In the genomic region with DNA sequence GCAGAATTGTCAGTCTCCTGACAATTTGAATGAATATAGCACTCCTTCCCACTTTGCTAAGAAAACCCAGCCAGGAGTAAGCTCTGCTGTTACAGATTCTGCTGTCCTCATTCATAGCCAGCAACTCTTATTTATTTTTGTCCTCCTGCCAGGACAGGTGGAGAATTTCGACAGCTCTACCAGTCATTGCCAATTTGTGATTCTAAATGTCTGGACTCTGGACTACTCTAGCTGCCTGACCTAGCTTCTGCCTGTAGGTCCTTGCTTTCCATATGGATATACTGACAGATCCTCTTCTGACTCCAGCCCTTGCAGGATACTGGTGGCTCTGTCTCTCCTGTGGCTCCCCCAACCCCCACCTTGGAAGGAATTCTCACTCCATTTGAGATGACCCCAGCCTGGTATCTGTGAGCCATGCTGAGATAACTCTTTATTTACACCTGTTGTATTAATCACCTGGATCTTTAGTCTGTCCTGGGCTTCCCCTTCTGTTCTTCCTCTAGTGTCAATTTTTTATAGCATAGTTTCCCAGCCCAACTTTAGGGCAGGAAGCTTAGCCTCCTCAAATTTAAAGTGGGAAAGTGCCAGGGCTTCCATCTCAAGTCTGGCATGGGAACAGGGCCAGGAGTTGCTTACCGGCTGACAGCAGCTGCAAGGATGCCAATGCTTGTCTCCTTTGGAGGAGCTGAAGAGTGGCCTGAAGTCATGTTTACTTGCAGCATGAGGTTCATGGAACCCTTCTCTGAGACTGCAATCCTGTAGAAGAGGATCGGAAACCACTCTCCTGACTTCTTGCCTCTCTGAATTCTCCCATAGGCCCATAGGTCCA, we compare ENCODE assay signal across 18 cellular contexts. TPM values are rescaled to one million over a fixed set of nuclear protein-coding genes. Genes with fewer than 3 reads are reported as not detected.
"Had no signal": no experiment of that assay in that cellular context is flagged by ENCODE, and none has a peak within 500 bp of the region (broad histone marks: within the 10 kb centered on the region; RNA-seq: fewer than 3 reads in every experiment).

No MANE protein-coding gene starts in this region.

- H3K36me3 ChIP-seq: esophagus muscularis mucosa, left lung, neural progenitor cell, right atrium auricular region had no signal

- H3K79me2 ChIP-seq: parathyroid adenoma had no signal

- ATAC-seq: activated CD8-positive, alpha-beta T cell treated with anti-CD3 and anti-CD28 coated beads, Interleukin-2, amount 10 ng/mL, durations not matched to agents 7 days and 5 days; left lung; stimulated activated naive CD8-positive, alpha-beta T cell treated with anti-CD3 and anti-CD28 coated beads, Interleukin-15, Interleukin-2, amounts not matched to agents 100 U/mL and 50 U/mL, for 24 hours had no signal

- H3K4me2 ChIP-seq: neural progenitor cell had no signal

- DNase-seq: activated CD4-positive, alpha-beta T cell treated with anti-CD3 and anti-CD28 coated beads for 4 hours; activated CD8-positive, alpha-beta memory T cell treated with anti-CD3 and anti-CD28 coated beads, Interleukin-2, amount 50 U/mL, for 48 hours; activated CD8-positive, alpha-beta T cell treated with anti-CD3 and anti-CD28 coated beads, Interleukin-2, amount 10 ng/mL, durations not matched to agents 7 days and 5 days; activated naive CD8-positive, alpha-beta T cell treated with anti-CD3 and anti-CD28 coated beads, Interleukin-2, amount 10 ng/mL, durations not matched to agents 7 days and 5 days; foreskin fibroblast; head of caudate nucleus; islet precursor cell; left lung; mesenchymal stem cell; stimulated activated CD4-positive, alpha-beta T cell treated with anti-CD3 and anti-CD28 coated beads, Interleukin-12 subunit alpha, Interleukin-12 subunit beta, amount 100 ng/mL, for 4 hours; stimulated activated naive CD8-positive, alpha-beta T cell treated with anti-CD3 and anti-CD28 coated beads, Interleukin-15, Interleukin-2, amounts not matched to agents 100 U/mL and 50 U/mL, for 24 hours; T-helper 1 cell; testis had no signal

- H3K27me3 ChIP-seq: esophagus muscularis mucosa, left lung, neural progenitor cell, right atrium auricular region, testis had no signal

- H3K9me3 ChIP-seq: esophagus muscularis mucosa, left lung, right atrium auricular region, testis had no signal

- H2AFZ ChIP-seq: neural progenitor cell, parathyroid adenoma had no signal

- H3K4me1 ChIP-seq: esophagus muscularis mucosa, left lung, parathyroid adenoma had no signal

- H3K27ac ChIP-seq: esophagus muscularis mucosa, left lung, neural progenitor cell, parathyroid adenoma, testis had no signal

- H3K4me3 ChIP-seq: esophagus muscularis mucosa, left lung, neural progenitor cell, right atrium auricular region, testis had no signal

- H3K9ac ChIP-seq: neural progenitor cell, parathyroid adenoma had no signal

RNA-seq across cellular contexts. Expression of gene PM20D1, which starts 6.7 kb away (rescaled TPM):
- total RNA-seq: bronchial epithelial cell had no signal
